In genomic region chr15:52819253-52819652, GRCh38 we compare ENCODE assay signal across 11 cellular contexts. TPM values are rescaled to one million over a fixed set of nuclear protein-coding genes. Genes with fewer than 3 reads are reported as not detected.
"Had no signal": no experiment of that assay in that cellular context is flagged by ENCODE, and none has a peak within 500 bp of the region (broad histone marks: within the 10 kb centered on the region; RNA-seq: fewer than 3 reads in every experiment).

No MANE protein-coding gene starts in this region.

- H3K4me2 ChIP-seq: GM23338 had no signal

- H3K9me3 ChIP-seq: HAP-1 had no signal

- ATAC-seq: GM23338, HCT116 had no signal

- H3K4me3 ChIP-seq: GM23248, GM23338, HAP-1 had no signal

- FAIRE-seq: H1, H54 had no signal

- H3K27ac ChIP-seq: GM23248 had no signal

- H3K4me1 ChIP-seq: HAP-1 had no signal

- DNase-seq: GM23248, GOT3, H7, H9, HCEC 1CT, HFFc6 had no signal

RNA-seq across cellular contexts. Expression of gene ONECUT1, which starts 29.1 kb away (rescaled TPM):
- polyA plus RNA-seq: GM23248 had no signal
